Comparison of ENCODE assay signal across 15 cellular contexts in the genomic region with DNA sequence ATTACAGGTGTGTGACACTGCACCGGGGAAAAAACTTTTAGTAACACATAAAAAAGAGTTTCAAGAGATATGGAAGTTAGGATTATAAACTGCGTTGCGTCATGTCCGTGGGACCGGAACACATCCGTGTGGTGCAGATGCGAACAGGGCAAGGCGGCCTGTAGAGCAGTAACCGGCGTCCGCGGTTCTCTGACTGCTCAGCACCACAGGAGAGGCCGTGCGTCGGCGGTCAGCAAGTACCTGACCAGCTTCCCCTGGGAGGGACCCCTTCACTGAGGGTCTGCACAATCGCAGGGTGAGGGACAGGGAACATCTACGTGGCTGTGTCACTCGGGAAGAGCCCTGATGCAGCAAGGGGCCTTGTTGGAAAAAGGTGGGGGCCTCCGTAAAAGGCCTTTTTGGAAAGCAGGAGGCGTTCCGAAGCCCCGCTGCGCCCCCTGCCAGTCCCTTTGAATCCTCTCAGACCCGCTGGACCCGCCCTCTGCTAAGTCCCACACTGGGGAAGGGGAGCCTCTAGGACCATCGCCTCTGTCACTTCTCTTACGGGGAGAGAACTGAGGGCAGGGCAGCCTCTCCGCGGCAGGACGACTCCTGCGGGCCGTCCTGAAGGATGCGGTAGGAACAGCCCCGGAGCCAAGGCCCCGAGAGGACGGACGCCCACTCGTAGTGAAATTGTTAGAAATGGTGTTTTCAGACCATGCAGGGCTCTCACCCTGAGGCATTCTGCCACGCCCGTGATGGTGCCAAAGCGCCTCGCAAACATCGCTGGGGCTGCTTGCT.
DNase-seq lines count a peak whose midpoint lies in the region; ATAC-seq, FAIRE-seq and TF ChIP-seq lines count a peak whose summit lies in the region.
"Had no signal": no experiment of that assay in that cellular context is flagged by ENCODE, and none has a peak within 500 bp of the region (broad histone marks: within the 10 kb centered on the region; RNA-seq: fewer than 3 reads in every experiment).

No MANE protein-coding gene starts in this region.

- no peak for FAIRE-seq in kidney (lab: Jason Lieb, UNC)

- H3K27ac ChIP-seq in lower lobe of right lung (no peak overlapping the region), smooth muscle cell (ENCODE audit: low read depth) (no peak overlapping the region), kidney (ENCODE audit: low read depth in 2 of 2, low read length in 2 of 2) (no peak overlapping the region)

- DNase-seq in NCI-H2227 treated with DMSO at 0.1 percent for 48 hours (lab: John Stamatoyannopoulos, UW) (peak; percentile 72), glutamatergic neuron (peak; percentile 76), lower lobe of right lung (no peak), smooth muscle cell (lab: John Stamatoyannopoulos, UW; ENCODE audit: unreplicated experiment) (peak; percentile 4), kidney (no peak), SIG-M5 treated with dmso at 0.1 percent for 504 hours (lab: John Stamatoyannopoulos, UW; ENCODE audit: unreplicated experiment) (no peak)
- DNase-seq: activated naive CD4-positive, alpha-beta T cell; NCI-H1436; NCI-H69; SIG-M5 had no signal

- H3K27ac Mint-ChIP-seq in glutamatergic neuron (ENCODE audit: unreplicated experiment), result peak overlapping the region; percentile 79
- H3K27ac Mint-ChIP-seq: B cell had no signal

- H3K4me3 ChIP-seq in lower lobe of right lung, result peak overlapping the region; percentile 27
- H3K4me3 ChIP-seq in smooth muscle cell, result peak overlapping the region; percentile 57
- peak overlapping the region in 1 of 2 donors; percentile 25 for H3K4me3 ChIP-seq in kidney (ENCODE audit: low read length in 2 of 2)

- no peaks in the 10 kb centered on the region for H3K79me2 ChIP-seq in smooth muscle cell (ENCODE audit: low read depth)

- no peaks in the 10 kb centered on the region for H3K36me3 Mint-ChIP-seq in glutamatergic neuron (ENCODE audit: unreplicated experiment)

- H3K9ac ChIP-seq in smooth muscle cell (ENCODE audit: low read depth) (no peak overlapping the region), kidney (ENCODE audit: low read length in 2 of 2) (no peak overlapping the region)

- H3K9me3 ChIP-seq in lower lobe of right lung (no peaks in the 10 kb centered on the region), smooth muscle cell (replicated peaks; ENCODE audit: low read depth) (no peaks in the 10 kb centered on the region), kidney (ENCODE audit: control insufficient read depth in 1 of 2, low read length in 2 of 2) (no peaks in the 10 kb centered on the region)

- H3K9me3 Mint-ChIP-seq in glutamatergic neuron (ENCODE audit: unreplicated experiment), result peaks cover 6% of the 10 kb centered on the region

- peak overlapping the region; percentile 97 for H2AFZ ChIP-seq in smooth muscle cell (ENCODE audit: low read depth)

- H3K4me2 ChIP-seq in smooth muscle cell, result peak overlapping the region; percentile 94

- H3K27me3 ChIP-seq in lower lobe of right lung (ENCODE audit: low read depth) (no peaks in the 10 kb centered on the region), smooth muscle cell (ENCODE audit: low read depth) (no peaks in the 10 kb centered on the region)

- no peaks in the 10 kb centered on the region for H3K4me1 ChIP-seq in lower lobe of right lung
- H3K4me1 ChIP-seq in smooth muscle cell (ENCODE audit: low read depth), result peaks cover 14% of the 10 kb centered on the region
- H3K4me1 ChIP-seq in kidney (ENCODE audit: control insufficient read depth in 1 of 2, insufficient read depth in 1 of 2, low read depth in 1 of 2, low read length in 2 of 2), result no peaks in the 10 kb centered on the region

- intact Hi-C loops in lower lobe of right lung (cut with DNase I), result no loop called here
- intact Hi-C loops in kidney (cut with DNase I), result no loop called here

- TF ChIP-seq CTCF in glutamatergic neuron (IDR thresholded peaks at IDR 0.05; ENCODE audit: partially characterized antibody, unreplicated experiment) (no peak), lower lobe of right lung (IDR thresholded peaks at IDR 0.05) (no peak), smooth muscle cell (IDR thresholded peaks at IDR 0.05; ENCODE audit: borderline replicate concordance, insufficient read depth, poor library complexity, severe bottlenecking) (no peak), kidney (IDR thresholded peaks at IDR 0.05; ENCODE audit: borderline replicate concordance, extremely low read depth, insufficient read depth) (no peak)

- H4K20me1 ChIP-seq in smooth muscle cell (ENCODE audit: low read depth), result no peaks in the 10 kb centered on the region

- peaks cover 2% of the 10 kb centered on the region for H3K27me3 Mint-ChIP-seq in glutamatergic neuron (ENCODE audit: unreplicated experiment)
- H3K27me3 Mint-ChIP-seq: B cell had no signal

- H3K4me3 Mint-ChIP-seq in glutamatergic neuron (ENCODE audit: unreplicated experiment), result peak overlapping the region; percentile 84
- H3K4me3 Mint-ChIP-seq: B cell had no signal

- peaks cover 4% of the 10 kb centered on the region for H3K4me1 Mint-ChIP-seq in glutamatergic neuron (ENCODE audit: low read depth, unreplicated experiment)
- H3K4me1 Mint-ChIP-seq: B cell had no signal

- H3K36me3 ChIP-seq in lower lobe of right lung (no peaks in the 10 kb centered on the region), smooth muscle cell (ENCODE audit: low read depth) (no peaks in the 10 kb centered on the region), kidney (ENCODE audit: control insufficient read depth in 1 of 2, insufficient read depth in 2 of 2, low read length in 2 of 2) (no peaks in the 10 kb centered on the region)

- H3F3A ChIP-seq in smooth muscle cell (ENCODE audit: low read depth), result no peaks in the 10 kb centered on the region

- 19% methylated on average over 44 of the region's 44 CpGs for WGBS in smooth muscle cell (ENCODE audit: low lambda C conversion rate)

- ATAC-seq in lower lobe of right lung (peak; percentile 23 to 47), GM18511 (IDR thresholded peaks at IDR 0.05; ENCODE audit: unreplicated experiment) (no peak), GM19035 (IDR thresholded peaks at IDR 0.05; ENCODE audit: unreplicated experiment) (no peak)
- ATAC-seq: esophagus mucosa, HCT116 had no signal

Comparison
In these comparisons a context has a peak if more than half of its experiments do, and no peak if none do; other contexts are left out.
1. DNase-seq: peak in NCI-H2227 treated with DMSO at 0.1 percent for 48 hours (single experiment), glutamatergic neuron (single experiment) and smooth muscle cell (single experiment); none in lower lobe of right lung (single experiment), kidney (single experiment) and SIG-M5 treated with dmso at 0.1 percent for 504 hours (single experiment).
2. ATAC-seq: peak in lower lobe of right lung (2 of 2); none in GM18511 (single experiment) and GM19035 (single experiment).